Comparison of ENCODE assay signal across 15 cellular contexts in genomic region chr9:83327323-83327722, GRCh38.
DNase-seq lines count a peak whose midpoint lies in the region; ATAC-seq and TF ChIP-seq lines count a peak whose summit lies in the region.
"Had no signal": no experiment of that assay in that cellular context is flagged by ENCODE, and none has a peak within 500 bp of the region (broad histone marks: within the 10 kb centered on the region; RNA-seq: fewer than 3 reads in every experiment).

No MANE protein-coding gene starts in this region.

- CTCF ChIA-PET in Caco-2 (lab: Charles Lee), result no interaction called here

- intact Hi-C loops in right cardiac atrium (cut with DNase I) (loop anchor here in 1 of 4 donors (5.0 kb wide), 1 partner anchor 110 kb away; no protein-coding TSS in a partner anchor), Caco-2 (cut with micrococcal nuclease; ENCODE audit: unreplicated experiment) (no loop called here)

- no peak overlapping the region for H3K4me3 ChIP-seq in GM23338
- H3K4me3 ChIP-seq in right cardiac atrium (ENCODE audit: low read length), result no peak overlapping the region
- no peak overlapping the region for H3K4me3 ChIP-seq in smooth muscle cell
- H3K4me3 ChIP-seq in Caco-2 (ENCODE audit: low read depth, low read length), result no peak overlapping the region
- H3K4me3 ChIP-seq: breast epithelium, stomach had no signal

- DNase-seq in GM23338 (ENCODE audit: low spot score) (peak; percentile 17), SW480 (ENCODE audit: low spot score) (peak; percentile 37), right cardiac atrium (no peak), smooth muscle cell (lab: John Stamatoyannopoulos, UW; ENCODE audit: unreplicated experiment) (no peak), Caco-2 (no peak)
- no peak for DNase-seq in activated naive CD8-positive, alpha-beta T cell treated with anti-CD3 and anti-CD28 coated beads, Interleukin-2, amount 50 U/mL, for 24 hours
- DNase-seq: CD8-positive, alpha-beta T cell; effector memory CD4-positive, alpha-beta T cell; NCI-H187; NCI-H524 treated with DMSO at 0.1 percent for 48 hours; PC-3; stomach; SW 1271 had no signal

- POLR2A ChIA-PET in Caco-2 (lab: Charles Lee), result no interaction called here

- no peak overlapping the region for H3K9ac ChIP-seq in smooth muscle cell (ENCODE audit: low read depth)

- H2AFZ ChIP-seq in GM23338 (no peak overlapping the region), smooth muscle cell (ENCODE audit: low read depth) (no peak overlapping the region)

- H3K4me2 ChIP-seq in GM23338 (no peak overlapping the region), smooth muscle cell (peak overlapping the region; percentile 65)

- H3K4me3 Mint-ChIP-seq in GM23338, result no peak overlapping the region
- H3K4me3 Mint-ChIP-seq in activated T-helper 17 cell treated with anti-CD3 and anti-CD28 coated beads, Interleukin-2, amount 50 U/mL, for 72 hours, result no peak overlapping the region
- H3K4me3 Mint-ChIP-seq in activated naive CD8-positive, alpha-beta T cell treated with anti-CD3 and anti-CD28 coated beads, Interleukin-2, amount 50 U/mL, for 24 hours, result no peak overlapping the region
- H3K4me3 Mint-ChIP-seq in Caco-2 (ENCODE audit: unreplicated experiment), result no peak overlapping the region
- H3K4me3 Mint-ChIP-seq: CD8-positive, alpha-beta T cell had no signal

- 0 out of 3 replicates have a peak, but pooled peaks cover 3% of the 10 kb centered on the region for H3K4me1 Mint-ChIP-seq in GM23338
- H3K4me1 Mint-ChIP-seq in activated T-helper 17 cell treated with anti-CD3 and anti-CD28 coated beads, Interleukin-2, amount 50 U/mL, for 72 hours, result no peaks in the 10 kb centered on the region
- H3K4me1 Mint-ChIP-seq in activated naive CD8-positive, alpha-beta T cell treated with anti-CD3 and anti-CD28 coated beads, Interleukin-2, amount 50 U/mL, for 24 hours, result no peaks in the 10 kb centered on the region
- H3K4me1 Mint-ChIP-seq in Caco-2 (ENCODE audit: low read depth, unreplicated experiment), result no peaks in the 10 kb centered on the region

- H3K9me3 ChIP-seq in right cardiac atrium (ENCODE audit: control insufficient read depth, low read length) (no peaks in the 10 kb centered on the region), smooth muscle cell (replicated peaks; ENCODE audit: low read depth) (no peaks in the 10 kb centered on the region), Caco-2 (no peaks in the 10 kb centered on the region)
- H3K9me3 ChIP-seq: breast epithelium, stomach had no signal

- H3K27ac Mint-ChIP-seq in GM23338 (no peak overlapping the region), Caco-2 (ENCODE audit: unreplicated experiment) (no peak overlapping the region)
- H3K27ac Mint-ChIP-seq in activated T-helper 17 cell treated with anti-CD3 and anti-CD28 coated beads, Interleukin-2, amount 50 U/mL, for 72 hours, result no peak overlapping the region
- H3K27ac Mint-ChIP-seq in activated naive CD8-positive, alpha-beta T cell treated with anti-CD3 and anti-CD28 coated beads, Interleukin-2, amount 50 U/mL, for 24 hours, result no peak overlapping the region
- H3K27ac Mint-ChIP-seq: CD8-positive, alpha-beta T cell had no signal

- no peak; the same call in 2 of the 3 replicates for ATAC-seq in GM23338
- peak; percentile 48 to 69 for ATAC-seq in right cardiac atrium
- no peak for ATAC-seq in activated T-helper 17 cell treated with anti-CD3 and anti-CD28 coated beads, Interleukin-2, amount 50 U/mL, for 72 hours (replicated peaks)
- ATAC-seq in activated naive CD8-positive, alpha-beta T cell treated with anti-CD3 and anti-CD28 coated beads, Interleukin-2, amount 50 U/mL, for 24 hours, result no peak
- ATAC-seq: CD8-positive, alpha-beta T cell; PC-3 had no signal

- no peaks in the 10 kb centered on the region for H4K20me1 ChIP-seq in GM23338 (replicated peaks; ENCODE audit: insufficient read depth)
- H4K20me1 ChIP-seq in smooth muscle cell (ENCODE audit: low read depth), result no peaks in the 10 kb centered on the region

- H3K4me1 ChIP-seq in GM23338 (ENCODE audit: insufficient read depth), result no peaks in the 10 kb centered on the region
- H3K4me1 ChIP-seq in right cardiac atrium (ENCODE audit: control insufficient read depth, insufficient read depth, low read length), result peaks cover 8% of the 10 kb centered on the region
- H3K4me1 ChIP-seq in smooth muscle cell (ENCODE audit: low read depth), result peaks cover 4% of the 10 kb centered on the region
- no peaks in the 10 kb centered on the region for H3K4me1 ChIP-seq in Caco-2
- H3K4me1 ChIP-seq: breast epithelium, stomach had no signal

- H3K9me3 Mint-ChIP-seq in GM23338, result peaks cover 9% of the 10 kb centered on the region; the same call in 2 of the 3 replicates
- H3K9me3 Mint-ChIP-seq in activated T-helper 17 cell treated with anti-CD3 and anti-CD28 coated beads, Interleukin-2, amount 50 U/mL, for 72 hours, result no peaks in the 10 kb centered on the region
- peaks cover 5% of the 10 kb centered on the region for H3K9me3 Mint-ChIP-seq in activated naive CD8-positive, alpha-beta T cell treated with anti-CD3 and anti-CD28 coated beads, Interleukin-2, amount 50 U/mL, for 24 hours
- no peaks in the 10 kb centered on the region for H3K9me3 Mint-ChIP-seq in Caco-2 (ENCODE audit: unreplicated experiment)
- H3K9me3 Mint-ChIP-seq: CD8-positive, alpha-beta T cell had no signal

- H3K27me3 ChIP-seq in GM23338 (ENCODE audit: insufficient read depth) (no peaks in the 10 kb centered on the region), right cardiac atrium (ENCODE audit: control insufficient read depth, insufficient read depth) (no peaks in the 10 kb centered on the region), smooth muscle cell (ENCODE audit: low read depth) (no peaks in the 10 kb centered on the region), Caco-2 (replicated peaks; ENCODE audit: control insufficient read depth, insufficient read depth, low read length) (no peaks in the 10 kb centered on the region)
- H3K27me3 ChIP-seq: breast epithelium, stomach had no signal

- H3K27ac ChIP-seq in GM23338 (ENCODE audit: low read depth), result no peak overlapping the region
- H3K27ac ChIP-seq in right cardiac atrium (ENCODE audit: low read length), result peak overlapping the region; percentile 52
- H3K27ac ChIP-seq in smooth muscle cell (ENCODE audit: low read depth), result no peak overlapping the region
- H3K27ac ChIP-seq: breast epithelium, stomach had no signal

- no peaks in the 10 kb centered on the region for H3F3A ChIP-seq in GM23338 (replicated peaks; ENCODE audit: low read depth)
- H3F3A ChIP-seq in smooth muscle cell (ENCODE audit: low read depth), result no peaks in the 10 kb centered on the region

- H3K36me3 ChIP-seq in GM23338 (ENCODE audit: insufficient read depth), result no peaks in the 10 kb centered on the region
- no peaks in the 10 kb centered on the region for H3K36me3 ChIP-seq in smooth muscle cell (ENCODE audit: low read depth)
- H3K36me3 ChIP-seq in Caco-2 (ENCODE audit: control insufficient read depth, insufficient read depth, low read length), result no peaks in the 10 kb centered on the region
- H3K36me3 ChIP-seq: breast epithelium, stomach had no signal

- no TSS peak for BruUV-seq in Caco-2 (replicated peaks; lab: Mats Ljungman, UMichigan)

- no peaks in the 10 kb centered on the region for H3K36me3 Mint-ChIP-seq in GM23338 (ENCODE audit: low read depth)
- H3K36me3 Mint-ChIP-seq in activated T-helper 17 cell treated with anti-CD3 and anti-CD28 coated beads, Interleukin-2, amount 50 U/mL, for 72 hours (ENCODE audit: low read depth), result no peaks in the 10 kb centered on the region
- H3K36me3 Mint-ChIP-seq in activated naive CD8-positive, alpha-beta T cell treated with anti-CD3 and anti-CD28 coated beads, Interleukin-2, amount 50 U/mL, for 24 hours (ENCODE audit: low read depth), result no peaks in the 10 kb centered on the region
- H3K36me3 Mint-ChIP-seq in Caco-2 (ENCODE audit: insufficient read depth, unreplicated experiment), result no peaks in the 10 kb centered on the region
- H3K36me3 Mint-ChIP-seq: CD8-positive, alpha-beta T cell had no signal

- H3K79me2 ChIP-seq in GM23338 (replicated peaks; ENCODE audit: insufficient read depth), result no peaks in the 10 kb centered on the region
- H3K79me2 ChIP-seq in smooth muscle cell (ENCODE audit: low read depth), result no peaks in the 10 kb centered on the region

- no peaks in the 10 kb centered on the region; the same call in 1 of the 2 replicates for H3K9me2 ChIP-seq in GM23338 (ENCODE audit: insufficient read depth)

- WGBS in right cardiac atrium, result 41% methylated on average over 3 of the region's 3 CpGs
- 10% methylated on average over 3 of the region's 3 CpGs for WGBS in smooth muscle cell (ENCODE audit: low lambda C conversion rate)

- H3K27me3 Mint-ChIP-seq in GM23338 (ENCODE audit: insufficient read depth, low read depth, poor library complexity), result no peaks in the 10 kb centered on the region
- no peaks in the 10 kb centered on the region for H3K27me3 Mint-ChIP-seq in activated T-helper 17 cell treated with anti-CD3 and anti-CD28 coated beads, Interleukin-2, amount 50 U/mL, for 72 hours
- no peaks in the 10 kb centered on the region for H3K27me3 Mint-ChIP-seq in activated naive CD8-positive, alpha-beta T cell treated with anti-CD3 and anti-CD28 coated beads, Interleukin-2, amount 50 U/mL, for 24 hours
- no peaks in the 10 kb centered on the region for H3K27me3 Mint-ChIP-seq in Caco-2 (ENCODE audit: insufficient read depth, unreplicated experiment)

- TF ChIP-seq CTCF in GM23338 (conservative IDR thresholded peaks at IDR 0.05; ENCODE audit: low read depth in 2 of 2) (no peak), smooth muscle cell (IDR thresholded peaks at IDR 0.05; ENCODE audit: borderline replicate concordance, insufficient read depth, poor library complexity, severe bottlenecking) (no peak), Caco-2 (IDR thresholded peaks at IDR 0.05; ENCODE audit: insufficient read depth in 1 of 2, low read depth in 1 of 2, low read length in 1 of 2, severe bottlenecking in 1 of 2, unreplicated experiment in 1 of 2) (no peak)

TF ChIP-seq in GM23338, 12 proteins besides CTCF, POLR2A, EP300 and RAD21 (continues in another document):
- no peak for TF ChIP-seq CREB1 (CRISPR knock-in tag; IDR thresholded peaks at IDR 0.05; ENCODE audit: low read depth)
- TF ChIP-seq ZNF114 (CRISPR knock-in tag; IDR thresholded peaks at IDR 0.05), result no peak
- TF ChIP-seq EZH2phosphoT487 (IDR thresholded peaks at IDR 0.05; ENCODE audit: unreplicated experiment), result no peak

Comparison
In these comparisons a context has a peak if more than half of its experiments do, and no peak if none do; other contexts are left out.
1. ATAC-seq: peak in right cardiac atrium (2 of 2); none in GM23338 (single experiment), activated T-helper 17 cell treated with anti-CD3 and anti-CD28 coated beads, Interleukin-2, amount 50 U/mL, for 72 hours (single experiment) and activated naive CD8-positive, alpha-beta T cell treated with anti-CD3 and anti-CD28 coated beads, Interleukin-2, amount 50 U/mL, for 24 hours (single experiment).
2. DNase-seq: peak in GM23338 (single experiment) and SW480 (single experiment); none in right cardiac atrium (0 of 3), smooth muscle cell (single experiment), activated naive CD8-positive, alpha-beta T cell treated with anti-CD3 and anti-CD28 coated beads, Interleukin-2, amount 50 U/mL, for 24 hours (single experiment) and Caco-2 (0 of 2).